In genomic region chr12:98388126-98388525, GRCh38 we compare ENCODE assay signal across 22 cellular contexts.
"Had no signal": no experiment of that assay in that cellular context is flagged by ENCODE, and none has a peak within 500 bp of the region (broad histone marks: within the 10 kb centered on the region; RNA-seq: fewer than 3 reads in every experiment).

No MANE protein-coding gene starts in this region.

- H3K27me3 ChIP-seq: cardiac muscle cell, esophagus muscularis mucosa, gastroesophageal sphincter, tibial artery had no signal

- H3K4me1 ChIP-seq: esophagus muscularis mucosa, gastroesophageal sphincter, heart left ventricle, left ventricle myocardium inferior had no signal

- H3K4me3 Mint-ChIP-seq: activated CD4-positive, alpha-beta memory T cell treated with anti-CD3 and anti-CD28 coated beads for 36 hours; activated CD4-positive, alpha-beta T cell treated with anti-CD3 and anti-CD28 coated beads for 36 hours; activated naive CD8-positive, alpha-beta T cell treated with anti-CD3 and anti-CD28 coated beads for 36 hours; dendritic cell treated with granulocyte-macrophage colony-stimulating factor and Interleukin-4, amounts not matched to agents 40 ng/mL and 50 ng/mL, for 4 days; immature natural killer cell; WTC11 had no signal

- H3K9me3 Mint-ChIP-seq: activated CD4-positive, alpha-beta memory T cell treated with anti-CD3 and anti-CD28 coated beads for 36 hours; activated naive CD8-positive, alpha-beta T cell treated with anti-CD3 and anti-CD28 coated beads for 36 hours; dendritic cell treated with granulocyte-macrophage colony-stimulating factor and Interleukin-4, amounts not matched to agents 40 ng/mL and 50 ng/mL, for 4 days; immature natural killer cell had no signal

- H3K27ac ChIP-seq: cardiac muscle cell, esophagus muscularis mucosa, gastroesophageal sphincter, heart left ventricle, left ventricle myocardium inferior, tibial artery had no signal

- H3K27me3 Mint-ChIP-seq: activated CD4-positive, alpha-beta memory T cell treated with anti-CD3 and anti-CD28 coated beads for 36 hours; activated CD4-positive, alpha-beta T cell treated with anti-CD3 and anti-CD28 coated beads for 36 hours had no signal

- H3K4me1 Mint-ChIP-seq: activated CD4-positive, alpha-beta T cell treated with anti-CD3 and anti-CD28 coated beads for 36 hours; activated naive CD8-positive, alpha-beta T cell treated with anti-CD3 and anti-CD28 coated beads for 36 hours; immature natural killer cell had no signal

- DNase-seq: activated CD4-positive, alpha-beta memory T cell treated with anti-CD3 and anti-CD28 coated beads for 36 hours; activated CD4-positive, alpha-beta T cell treated with anti-CD3 and anti-CD28 coated beads for 36 hours; activated naive CD8-positive, alpha-beta T cell treated with anti-CD3 and anti-CD28 coated beads for 36 hours; activated T-cell treated with anti-CD3 and anti-CD28 coated beads for 4 hours; amniotic stem cell; effector memory CD4-positive, alpha-beta T cell; heart left ventricle; immature natural killer cell; kidney glomerular epithelial cell; left ventricle myocardium inferior; occipital lobe; retina; stimulated activated CD4-positive, alpha-beta T cell treated with anti-CD3 and anti-CD28 coated beads, Interleukin-12 subunit alpha, Interleukin-12 subunit beta, amount 100 ng/mL, for 4 hours; stimulated activated CD4-positive, alpha-beta T cell treated with anti-CD3 and anti-CD28 coated beads, Interleukin-1b, Interleukin-23, amount 100 ng/mL, for 48 hours; stimulated activated CD8-positive, alpha-beta memory T cell treated with anti-CD3 and anti-CD28 coated beads, Interleukin-4, amount 100 ng/mL, for 48 hours; stimulated activated naive CD4-positive, alpha-beta T cell; tibial artery had no signal

- H3K9me3 ChIP-seq: esophagus muscularis mucosa, gastroesophageal sphincter, heart left ventricle, left ventricle myocardium inferior, tibial artery had no signal

- H3K27ac Mint-ChIP-seq: activated CD4-positive, alpha-beta memory T cell treated with anti-CD3 and anti-CD28 coated beads for 36 hours; activated CD4-positive, alpha-beta T cell treated with anti-CD3 and anti-CD28 coated beads for 36 hours; activated naive CD8-positive, alpha-beta T cell treated with anti-CD3 and anti-CD28 coated beads for 36 hours; dendritic cell treated with granulocyte-macrophage colony-stimulating factor and Interleukin-4, amounts not matched to agents 40 ng/mL and 50 ng/mL, for 4 days; immature natural killer cell; WTC11 had no signal

- H3K36me3 Mint-ChIP-seq: activated CD4-positive, alpha-beta memory T cell treated with anti-CD3 and anti-CD28 coated beads for 36 hours; activated naive CD8-positive, alpha-beta T cell treated with anti-CD3 and anti-CD28 coated beads for 36 hours; immature natural killer cell had no signal
